7 cellular contexts compared by ENCODE assay signal in genomic region chr20:51740308-51740707, GRCh38. TPM values are rescaled to one million over a fixed set of nuclear protein-coding genes. Genes with fewer than 3 reads are reported as not detected.
DNase-seq lines count a peak whose midpoint lies in the region; ATAC-seq, FAIRE-seq and TF ChIP-seq lines count a peak whose summit lies in the region.
"Not testable (repeated sequence)": the region's sequence is repeated elsewhere in the genome, so short reads cannot be mapped to it uniquely, and the experiment has no call there.
"Had no signal": no experiment of that assay in that cellular context is flagged by ENCODE, and none has a peak within 500 bp of the region (broad histone marks: within the 10 kb centered on the region; RNA-seq: fewer than 3 reads in every experiment).

No MANE protein-coding gene starts in this region.

- TF ChIP-seq CTCF in Calu3 (IDR thresholded peaks at IDR 0.05; ENCODE audit: unreplicated experiment); HCT116 (IDR thresholded peaks at IDR 0.05 in 2 of 3, conservative IDR thresholded peaks at IDR 0.05 in 1 of 3; ENCODE audit: borderline replicate concordance in 1 of 3, insufficient read depth in 1 of 3, low read depth in 2 of 3, low read length in 2 of 3); IMR-90 (conservative IDR thresholded peaks at IDR 0.05; ENCODE audit: low read depth, low read length); dorsolateral prefrontal cortex (IDR thresholded peaks at IDR 0.05 in 54 of 56, conservative IDR thresholded peaks at IDR 0.05 in 2 of 56; ENCODE audit: low read depth in 1 of 56, partially characterized antibody in 56 of 56); HepG2 (CRISPR knock-in tag; IDR thresholded peaks at IDR 0.05): not testable (repeated sequence)

- not testable (repeated sequence) for FAIRE-seq in HepG2 (lab: Jason Lieb, UNC)

- H2AK5ac ChIP-seq in IMR-90 (ENCODE audit: low read depth, low read length): 0 out of 2 replicates have a peak overlapping the region, but pooled peaks have one; percentile 25

- H3K9me3 Mint-ChIP-seq in Calu3 (ENCODE audit: low read depth, unreplicated experiment): not testable (repeated sequence)

- not testable (repeated sequence) for H2BK15ac ChIP-seq in IMR-90 (ENCODE audit: low read depth, low read length)

- not testable (repeated sequence) for H4K8ac ChIP-seq in IMR-90 (ENCODE audit: low read depth in 2 of 2, low read length in 2 of 2)

- in situ Hi-C loops in IMR-90 (cut with MboI; ENCODE audit: low sequenced_read_pairs); HepG2 (cut with HindIII; ENCODE audit: extremely low pct_ligation_motif_present, low pct_unique_long_range_greater_than_20kb): not testable (repeated sequence)

- not testable (repeated sequence) for H3K23ac ChIP-seq in IMR-90 (ENCODE audit: low read depth, low read length)

- peaks cover 72% of the 10 kb centered on the region for H3K4me1 Mint-ChIP-seq in Calu3 (ENCODE audit: low read depth, unreplicated experiment)

- H3K27me3 Mint-ChIP-seq in Calu3 (ENCODE audit: unreplicated experiment): not testable (repeated sequence)

- TF ChIP-seq EP300 in HepG2 (IDR thresholded peaks at IDR 0.05; ENCODE audit: low read depth in 2 of 2, low read length in 2 of 2); HepG2 (CRISPR knock-in tag; IDR thresholded peaks at IDR 0.05; ENCODE audit: borderline replicate concordance): not testable (repeated sequence)

- RAD21 ChIA-PET in HCT116 (lab: Charles Lee; ENCODE audit: low non-redundant PET in 1 of 2, low total read pairs in 2 of 2, uncharacterized antibody in 2 of 2, unreplicated experiment in 2 of 2): not testable (repeated sequence)

- not testable (repeated sequence) for H3K18ac ChIP-seq in IMR-90 (ENCODE audit: low read depth, low read length)

- not testable (repeated sequence) for H4K5ac ChIP-seq in IMR-90 (ENCODE audit: low read depth, low read length)

- H3K27me3 ChIP-seq in HCT116 (ENCODE audit: insufficient read depth, low read length); IMR-90 (ENCODE audit: control insufficient read depth, insufficient read depth, low read length); dorsolateral prefrontal cortex; HepG2 (ENCODE audit: control insufficient read depth in 1 of 2, insufficient read depth in 2 of 2, low read length in 2 of 2): not testable (repeated sequence)

- H3K27ac ChIP-seq in HCT116 (ENCODE audit: low read depth, low read length): 0 out of 2 replicates have a peak overlapping the region, but pooled peaks have one; percentile 86
- H3K27ac ChIP-seq in IMR-90 (ENCODE audit: insufficient read depth, low read length): not testable (repeated sequence)
- peak overlapping the region in 30 of 59 donors; percentile 1 to 97 (median 54) for H3K27ac ChIP-seq in dorsolateral prefrontal cortex
- H3K27ac ChIP-seq in HepG2 (ENCODE audit: extremely low read length, insufficient read depth, low read length): peak overlapping the region; percentile 44
- peak overlapping the region; percentile 23 for H3K27ac ChIP-seq in substantia nigra (ENCODE audit: low read depth, low read length, poor library complexity, severe bottlenecking)

- CTCF ChIA-PET in Calu3 (lab: Charles Lee) (interaction anchor here (0.6 to 2.6 kb wide), 2 partner anchors 9 to 24 kb away, joined by 4 to 9 read pairs; no protein-coding TSS in a partner anchor), HCT116 (lab: Charles Lee) (interaction anchor here (1.4 kb wide), 1 partner anchor 39 kb away, joined by 4 read pairs; no protein-coding TSS in a partner anchor)
- CTCF ChIA-PET in IMR-90 (lab: Yijun Ruan, JAX); HepG2 (lab: Yijun Ruan, JAX; ENCODE audit: low intra/inter-chr PET ratio, low total read pairs): not testable (repeated sequence)

- not testable (repeated sequence) for H3K4me3 ChIP-seq in HCT116 (replicated peaks in 1 of 2; ENCODE audit: low read depth in 1 of 2, low read length in 2 of 2); IMR-90 (ENCODE audit: insufficient read depth, low read depth, low read length); dorsolateral prefrontal cortex; HepG2 (replicated peaks in 1 of 3; ENCODE audit: insufficient read depth in 1 of 3, low read depth in 2 of 3, low read length in 3 of 3)

- TF ChIP-seq POLR2A in HCT116 (IDR thresholded peaks at IDR 0.05; ENCODE audit: borderline replicate concordance, extremely low read depth, insufficient read depth, insufficient read length); IMR-90 (IDR thresholded peaks at IDR 0.05; ENCODE audit: low read depth, low read length); HepG2 (IDR thresholded peaks at IDR 0.05; ENCODE audit: insufficient read depth in 1 of 2, low read depth in 2 of 2, low read length in 2 of 2): not testable (repeated sequence)

- H3K36me3 Mint-ChIP-seq in Calu3 (ENCODE audit: insufficient read depth, unreplicated experiment): peaks cover 47% of the 10 kb centered on the region

- H3K4me1 ChIP-seq in HCT116 (ENCODE audit: control insufficient read depth in 1 of 2, insufficient read depth in 2 of 2, low read length in 2 of 2): peaks cover 63 to 91% of the 10 kb centered on the region in 2 experiments
- peaks cover 12% of the 10 kb centered on the region for H3K4me1 ChIP-seq in IMR-90 (ENCODE audit: control insufficient read depth, insufficient read depth, low read length)
- peaks cover 83% of the 10 kb centered on the region for H3K4me1 ChIP-seq in HepG2 (ENCODE audit: insufficient read depth, low read length)

- not testable (repeated sequence) for ATAC-seq in HCT116; IMR-90 (ENCODE audit: low read depth); HepG2

- peaks cover 18% of the 10 kb centered on the region for H3K9me1 ChIP-seq in IMR-90 (ENCODE audit: insufficient read depth, low read length)

- H3K56ac ChIP-seq in IMR-90 (ENCODE audit: extremely low read depth, insufficient read depth, low read length): not testable (repeated sequence)

- H3K79me2 ChIP-seq in HCT116 (ENCODE audit: insufficient read depth, low read length) (peaks cover 17% of the 10 kb centered on the region), HepG2 (ENCODE audit: insufficient read depth, low read length) (peaks cover 17% of the 10 kb centered on the region)

- H2BK20ac ChIP-seq in IMR-90 (ENCODE audit: low read depth, low read length): not testable (repeated sequence)

- not testable (repeated sequence) for H3K4me3 Mint-ChIP-seq in Calu3 (ENCODE audit: low read depth, unreplicated experiment)

- not testable (repeated sequence) for H2BK5ac ChIP-seq in IMR-90 (ENCODE audit: low read depth, low read length, poor library complexity, severe bottlenecking)

- H3K79me1 ChIP-seq in IMR-90 (ENCODE audit: low read depth in 1 of 2, low read length in 2 of 2): peaks cover 20 to 81% of the 10 kb centered on the region in 2 experiments

- intact Hi-C loops in Calu3 (cut with micrococcal nuclease; ENCODE audit: unreplicated experiment); HCT116 (cut with micrococcal nuclease); IMR-90 (cut with micrococcal nuclease); HepG2 (cut with micrococcal nuclease; ENCODE audit: unreplicated experiment): not testable (repeated sequence)
- intact Hi-C loops in dorsolateral prefrontal cortex (cut with DNase I): loop anchor here in 1 of 2 donors (5.0 kb wide), 1 partner anchor 63 kb away; no protein-coding TSS in a partner anchor

- dilution Hi-C loops in IMR-90 (cut with HindIII; ENCODE audit: low sequenced_read_pairs, unreplicated experiment): not testable (repeated sequence)

- not testable (repeated sequence) for H3K36me3 ChIP-seq in HCT116 (ENCODE audit: control insufficient read depth in 1 of 2, insufficient read depth in 2 of 2, low read length in 2 of 2); IMR-90 (ENCODE audit: control insufficient read depth, insufficient read depth, low read length); HepG2 (replicated peaks in 1 of 2; ENCODE audit: control insufficient read depth in 1 of 2, insufficient read depth in 2 of 2, low read length in 2 of 2)

- H2AFZ ChIP-seq in HCT116 (ENCODE audit: low read depth, low read length, poor library complexity, severe bottlenecking); IMR-90 (replicated peaks; ENCODE audit: low read length, poor library complexity); HepG2 (ENCODE audit: low read length): not testable (repeated sequence)

- not testable (repeated sequence) for BruUV-seq in Calu3 (replicated peaks; lab: Mats Ljungman, UMichigan); HCT116 (replicated peaks; lab: Mats Ljungman, UMichigan); IMR-90 (replicated peaks; lab: Mats Ljungman, UMichigan); HepG2 (replicated peaks; lab: Mats Ljungman, UMichigan)

- POLR2A ChIA-PET in HCT116 (lab: Charles Lee); IMR-90 (lab: Charles Lee; ENCODE audit: unreplicated experiment); HepG2 (lab: Yijun Ruan, JAX): not testable (repeated sequence)

- H3K4me2 ChIP-seq in HCT116 (ENCODE audit: low read length): 0 out of 2 replicates have a peak overlapping the region, but pooled peaks have one; percentile 80
- H3K4me2 ChIP-seq in IMR-90 (ENCODE audit: low read depth, low read length); HepG2 (ENCODE audit: low read depth, low read length): not testable (repeated sequence)

- H2BK120ac ChIP-seq in IMR-90 (ENCODE audit: low read depth, low read length): 0 out of 2 replicates have a peak overlapping the region, but pooled peaks have one; percentile 19

- not testable (repeated sequence) for H2AK9ac ChIP-seq in IMR-90 (replicated peaks; ENCODE audit: low read depth, low read length, poor library complexity)

- not testable (repeated sequence) for H3K9ac ChIP-seq in HCT116 (ENCODE audit: low read length); IMR-90 (ENCODE audit: low read depth, low read length); HepG2 (ENCODE audit: insufficient read depth, low read depth, low read length)

- not testable (repeated sequence) for H4K91ac ChIP-seq in IMR-90 (ENCODE audit: insufficient read depth, low read depth, low read length)

- H3K9me3 ChIP-seq in HCT116 (ENCODE audit: control insufficient read depth in 1 of 2, insufficient read depth in 1 of 2, low read depth in 1 of 2, low read length in 2 of 2); IMR-90 (ENCODE audit: control insufficient read depth, insufficient read depth, low read length); HepG2 (ENCODE audit: low read length): not testable (repeated sequence)

- H3K9me2 ChIP-seq in HCT116 (ENCODE audit: insufficient read depth): not testable (repeated sequence)

- not testable (repeated sequence) for TF ChIP-seq RAD21 in HCT116 (IDR thresholded peaks at IDR 0.05; ENCODE audit: low read depth); IMR-90 (IDR thresholded peaks at IDR 0.05; ENCODE audit: low read length); HepG2 (CRISPR knock-in tag; IDR thresholded peaks at IDR 0.05)

- WGBS in IMR-90 (ENCODE audit: extremely low coverage in 2 of 2, insufficient read length in 1 of 2), 2 experiments: 100% methylated on average over 1 of the region's 7 CpGs; no CpG with 5 or more reads in 1 of the 2 experiments
- WGBS in HepG2 (ENCODE audit: low lambda C conversion rate): 97% methylated on average over 6 of the region's 7 CpGs

- H3K14ac ChIP-seq in IMR-90 (replicated peaks; ENCODE audit: low read depth, low read length): not testable (repeated sequence)

- DNase-seq in Calu3; HCT116 (ENCODE audit: low read depth, low spot score); IMR-90; dorsolateral prefrontal cortex; HepG2 (ENCODE audit: low spot score); substantia nigra (lab: John Stamatoyannopoulos, UW): not testable (repeated sequence)

- H4K20me1 ChIP-seq in HCT116 (ENCODE audit: insufficient read depth); IMR-90 (ENCODE audit: insufficient read depth, low read length); HepG2 (ENCODE audit: insufficient read depth, low read length): not testable (repeated sequence)

- peak overlapping the region; percentile 90 for H3K27ac Mint-ChIP-seq in Calu3 (ENCODE audit: unreplicated experiment)

- not testable (repeated sequence) for H3K4ac ChIP-seq in IMR-90 (ENCODE audit: low read depth, low read length)

RNA-seq across cellular contexts. Expression of gene ATP9A, which starts 27.9 kb away (rescaled TPM):
- 90.3 and 98.5 TPM in 2 replicates for total RNA-seq in Calu3 (2022)
- 16.8 TPM for total RNA-seq in HCT116 (2021; ENCODE audit: unreplicated experiment)
- polyA plus RNA-seq in HCT116 (2012): 13.6 and 15.4 TPM in 2 replicates
- 22.4 and 23.3 TPM in 2 replicates for total RNA-seq in IMR-90 (2012; rRNA removed)
- polyA plus RNA-seq in IMR-90 (2012; rRNA removed): 10.4 and 10.6 TPM in 2 replicates
- polyA plus RNA-seq in IMR-90 (2012; cell fraction: cytosol; rRNA removed): 5.8 and 7.8 TPM in 2 replicates
- polyA plus RNA-seq in IMR-90 (2012; cell fraction: nucleus; rRNA removed; ENCODE audit: low replicate concordance): 6.6 and 12.1 TPM in 2 replicates
- 100 to 1,000 TPM; 142 to 325 (median 243) TPM for total RNA-seq in dorsolateral prefrontal cortex
- 11.0 and 11.8 TPM in 2 replicates for total RNA-seq in HepG2 (2016; rRNA removed; fragmentation: Illumina TruSeq; extraction: Trizol)
- total RNA-seq in HepG2 (2016; cell fraction: cytosol; rRNA removed; fragmentation: Illumina TruSeq; extraction: Trizol; ENCODE audit: low read depth): 2.4 and 3.0 TPM in 2 replicates
- 10.1 and 11.8 TPM in 2 replicates for total RNA-seq in HepG2 (2016; cell fraction: insoluble cytoplasmic fraction; rRNA removed; fragmentation: Illumina TruSeq; extraction: Trizol)
- total RNA-seq in HepG2 (2016; cell fraction: membrane; rRNA removed; fragmentation: Illumina TruSeq; extraction: Trizol): 5.1 and 5.8 TPM in 2 replicates
- 13.2 and 14.5 TPM in 2 replicates for total RNA-seq in HepG2 (2016; cell fraction: nucleus; rRNA removed; fragmentation: Illumina TruSeq; extraction: Trizol)
- polyA plus RNA-seq in HepG2 (2011; rRNA removed): 18.5 and 19.2 TPM in 2 replicates
- polyA plus RNA-seq in HepG2 (2011; cell fraction: cytosol; rRNA removed): 13.2 and 14.1 TPM in 2 replicates
- polyA plus RNA-seq in HepG2 (2011; cell fraction: nucleus; rRNA removed): 31.8 and 35.3 TPM in 2 replicates
- 23.4 and 25.1 TPM in 2 replicates for polyA plus RNA-seq in HepG2 (2012)
- 0.52 and 0.55 TPM in 2 replicates for polyA plus RNA-seq in HepG2 (2016; cell fraction: cytosol; fragmentation: Illumina TruSeq; extraction: Trizol; ENCODE audit: low read depth)
- polyA plus RNA-seq in HepG2 (2016; cell fraction: insoluble cytoplasmic fraction; fragmentation: Illumina TruSeq; extraction: Trizol; ENCODE audit: low read depth): 6.8 and 7.8 TPM in 2 replicates
- 2.0 and 2.2 TPM in 2 replicates for polyA plus RNA-seq in HepG2 (2016; cell fraction: membrane; fragmentation: Illumina TruSeq; extraction: Trizol; ENCODE audit: low read depth)
- 14.8 and 15.7 TPM in 2 replicates for polyA plus RNA-seq in HepG2 (2016; cell fraction: nucleus; fragmentation: Illumina TruSeq; extraction: Trizol; ENCODE audit: insufficient read depth, low read depth)
- polyA minus RNA-seq in HepG2 (2011; rRNA and poly(A)+ RNA removed; ENCODE audit: low replicate concordance): 30.7 and 75.7 TPM in 2 replicates
- polyA minus RNA-seq in HepG2 (2011; cell fraction: cytosol; rRNA and poly(A)+ RNA removed): 25.1 and 28.6 TPM in 2 replicates
- polyA minus RNA-seq in HepG2 (2011; cell fraction: nucleus; rRNA and poly(A)+ RNA removed): 37.2 and 39.9 TPM in 2 replicates
- polyA plus RNA-seq: CD14-positive monocyte had no signal
